Comparison of ENCODE assay signal across 14 cellular contexts in the genomic region with DNA sequence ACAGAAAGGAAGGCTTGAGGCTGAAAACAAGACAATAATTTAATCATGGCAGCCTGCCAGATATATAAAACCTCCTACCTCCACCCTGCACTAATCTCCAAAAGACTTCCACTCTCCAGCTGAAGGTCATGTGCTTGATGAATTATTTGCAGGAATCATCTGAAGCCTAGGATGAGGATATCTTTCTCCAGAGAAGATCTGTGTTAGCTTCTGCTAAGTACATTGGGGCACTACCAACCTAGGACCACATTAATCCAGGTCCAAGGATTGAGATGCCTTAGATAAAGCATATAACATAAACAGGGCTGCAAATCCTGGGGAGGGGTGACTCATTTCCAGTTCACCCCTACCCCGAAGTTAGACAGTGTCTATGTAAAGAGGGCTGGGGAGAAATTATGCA.
DNase-seq lines count a peak whose midpoint lies in the region; ATAC-seq and TF ChIP-seq lines count a peak whose summit lies in the region.
"Had no signal": no experiment of that assay in that cellular context is flagged by ENCODE, and none has a peak within 500 bp of the region (broad histone marks: within the 10 kb centered on the region; RNA-seq: fewer than 3 reads in every experiment).

No MANE protein-coding gene starts in this region.

- no peak for ATAC-seq in HG03342 (IDR thresholded peaks at IDR 0.05; ENCODE audit: unreplicated experiment)
- ATAC-seq: activated CD8-positive, alpha-beta memory T cell treated with anti-CD3 and anti-CD28 coated beads, Interleukin-2, amount 10 ng/mL, durations not matched to agents 7 days and 5 days; left ventricle myocardium superior had no signal

- peak; percentile 3 for DNase-seq in NCI-H146 (lab: John Stamatoyannopoulos, UW)
- DNase-seq in NCI-H146 treated with DMSO at 0.1 percent for 48 hours (lab: John Stamatoyannopoulos, UW; ENCODE audit: unreplicated experiment), result no peak
- peak; percentile 9 to 29 for DNase-seq in NCI-H524 (lab: John Stamatoyannopoulos, UW)
- peak; percentile 21 for DNase-seq in colonic mucosa
- peak; percentile 57 for DNase-seq in retinal pigment epithelial cell (ENCODE audit: low read depth)
- no peak for DNase-seq in activated CD4-positive, alpha-beta T cell treated with anti-CD3 and anti-CD28 coated beads, Interleukin-2, amount 50 U/mL, for 48 hours
- DNase-seq in WERI-Rb-1, result no peak
- DNase-seq: activated CD8-positive, alpha-beta memory T cell treated with anti-CD3 and anti-CD28 coated beads, Interleukin-2, amount 10 ng/mL, durations not matched to agents 7 days and 5 days; activated naive CD8-positive, alpha-beta T cell treated with anti-CD3 and anti-CD28 coated beads, Interleukin-2, amount 10 ng/mL, durations not matched to agents 7 days and 5 days; heart left ventricle; left ventricle myocardium superior; NCI-H187; transverse colon had no signal

- no peak overlapping the region for H3K4me3 ChIP-seq in colonic mucosa
- H3K4me3 ChIP-seq in retinal pigment epithelial cell (ENCODE audit: low read length), result no peak overlapping the region
- H3K4me3 ChIP-seq in WERI-Rb-1 (ENCODE audit: low read depth, low read length), result no peak overlapping the region
- H3K4me3 ChIP-seq: heart left ventricle, transverse colon had no signal

- no peaks in the 10 kb centered on the region for H3K9me3 ChIP-seq in colonic mucosa
- no peaks in the 10 kb centered on the region for H3K9me3 ChIP-seq in WERI-Rb-1 (ENCODE audit: severe bottlenecking)
- H3K9me3 ChIP-seq: heart left ventricle, transverse colon had no signal

- H3K9ac ChIP-seq in colonic mucosa (ENCODE audit: low read depth in 2 of 2, low read length in 2 of 2), result no peak overlapping the region

- intact Hi-C loops in colonic mucosa (cut with DNase I), result no loop called here

- H3K27ac ChIP-seq in colonic mucosa, result peak overlapping the region; percentile 19
- no peak overlapping the region for H3K27ac ChIP-seq in WERI-Rb-1
- H3K27ac ChIP-seq: heart left ventricle, transverse colon had no signal

- H3K36me3 ChIP-seq in colonic mucosa (no peaks in the 10 kb centered on the region), WERI-Rb-1 (peaks cover 22% of the 10 kb centered on the region)

- TF ChIP-seq CTCF in colonic mucosa (IDR thresholded peaks at IDR 0.05) (no peak), retinal pigment epithelial cell (conservative IDR thresholded peaks at IDR 0.05; ENCODE audit: low read depth, low read length) (no peak), WERI-Rb-1 (IDR thresholded peaks at IDR 0.05; ENCODE audit: low read depth, low read length) (no peak)

- H3K4me1 ChIP-seq in colonic mucosa, result no peaks in the 10 kb centered on the region

- no peaks in the 10 kb centered on the region for H3K27me3 ChIP-seq in colonic mucosa
- H3K27me3 ChIP-seq in WERI-Rb-1 (ENCODE audit: insufficient read depth, low read depth, severe bottlenecking), result no peaks in the 10 kb centered on the region
- H3K27me3 ChIP-seq: heart left ventricle, transverse colon had no signal

Comparison
In these comparisons a context has a peak if more than half of its experiments do, and no peak if none do; other contexts are left out.
1. DNase-seq: peak in NCI-H146 (single experiment), NCI-H524 (2 of 2), colonic mucosa (single experiment) and retinal pigment epithelial cell (single experiment); none in NCI-H146 treated with DMSO at 0.1 percent for 48 hours (single experiment), activated CD4-positive, alpha-beta T cell treated with anti-CD3 and anti-CD28 coated beads, Interleukin-2, amount 50 U/mL, for 48 hours (0 of 2) and WERI-Rb-1 (single experiment).